Comparison of ENCODE assay signal across 1 cellular context in genomic region chr22:31103111-31103510, GRCh38.
TF ChIP-seq lines count a peak whose summit lies in the region.

No MANE protein-coding gene starts in this region.

TF ChIP-seq in endothelial cell of umbilical vein, 7 proteins besides CTCF, POLR2A, EP300 and RAD21:
- TF ChIP-seq JUN (IDR thresholded peaks at IDR 0.05; ENCODE audit: borderline replicate concordance, insufficient read depth, insufficient read length, low read depth) (no peak), MYC (IDR thresholded peaks at IDR 0.05; ENCODE audit: low read depth, low read length) (no peak), GATA2 (IDR thresholded peaks at IDR 0.05; ENCODE audit: insufficient read depth, insufficient read length, low read depth, low read length) (no peak), POLR2AphosphoS5 (IDR thresholded peaks at IDR 0.05; ENCODE audit: insufficient read depth, low read depth, low read length) (no peak), FOS (IDR thresholded peaks at IDR 0.05; ENCODE audit: borderline replicate concordance, insufficient read depth, low read length) (no peak), EZH2 (IDR thresholded peaks at IDR 0.05; ENCODE audit: borderline replicate concordance, low read depth, low read length, severe bottlenecking) (no peak)
- TF ChIP-seq, protein P1, sequence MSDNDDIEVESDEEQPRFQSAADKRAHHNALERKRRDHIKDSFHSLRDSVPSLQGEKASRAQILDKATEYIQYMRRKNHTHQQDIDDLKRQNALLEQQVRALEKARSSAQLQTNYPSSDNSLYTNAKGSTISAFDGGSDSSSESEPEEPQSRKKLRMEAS (IDR thresholded peaks at IDR 0.05; ENCODE audit: insufficient read depth, insufficient read length) = no peak
TF ChIP-seq in endothelial cell of umbilical vein: peak in this region for 0.
